ENCODE assay signal across 8 cellular contexts in genomic region chr1:206467915-206468314, GRCh38. TPM values are rescaled to one million over a fixed set of nuclear protein-coding genes. Genes with fewer than 3 reads are reported as not detected.
DNase-seq lines count a peak whose midpoint lies in the region; ATAC-seq and TF ChIP-seq lines count a peak whose summit lies in the region.

No MANE protein-coding gene starts in this region.

- no TSS peak for BruUV-seq in MCF 10A (replicated peaks; lab: Mats Ljungman, UMichigan)

- H3K9ac ChIP-seq in SU-DHL-6 (ENCODE audit: low read length): no peak overlapping the region

- H3K36me3 Mint-ChIP-seq in MCF 10A (ENCODE audit: insufficient read depth, unreplicated experiment): no peaks in the 10 kb centered on the region

- POLR2A ChIA-PET in MCF 10A (lab: Yijun Ruan, JAX): interaction anchor here (0.6 to 1.6 kb wide), 2 partner anchors 11 to 527 kb away, joined by 3 to 6 read pairs; no protein-coding TSS in a partner anchor

- H3F3A ChIP-seq in SU-DHL-6 (ENCODE audit: insufficient read depth): peaks cover 16% of the 10 kb centered on the region

- ATAC-seq in aorta (ENCODE audit: low FRiP score) (no peak), HG02870 (IDR thresholded peaks at IDR 0.05; ENCODE audit: unreplicated experiment) (no peak)

- TF ChIP-seq CTCF in MCF 10A (IDR thresholded peaks at IDR 0.05; ENCODE audit: unreplicated experiment) (no peak), breast epithelium (IDR thresholded peaks at IDR 0.05) (no peak), SU-DHL-6 (IDR thresholded peaks at IDR 0.05; ENCODE audit: insufficient read depth, low read length, poor library complexity, severe bottlenecking) (no peak), right atrium auricular region (IDR thresholded peaks at IDR 0.05) (no peak)

- CTCF ChIA-PET in MCF 10A (lab: Yijun Ruan, JAX): interaction anchor here (0.7 to 11.7 kb wide), 4 partner anchors 9 to 115 kb away, joined by 3 to 254 read pairs (median 3); no protein-coding TSS in a partner anchor

- peaks cover 0 to 9% of the 10 kb centered on the region in 2 donors for H3K4me1 ChIP-seq in breast epithelium
- H3K4me1 ChIP-seq in right atrium auricular region: peaks cover 0 to 34% of the 10 kb centered on the region in 2 donors
- no peaks in the 10 kb centered on the region for H3K4me1 ChIP-seq in aorta (ENCODE audit: control insufficient read depth in 1 of 2, insufficient read depth in 2 of 2, low read length in 2 of 2)

- no peak overlapping the region for H3K4me3 Mint-ChIP-seq in MCF 10A (ENCODE audit: unreplicated experiment)

- H3K4me3 ChIP-seq in breast epithelium (no peak overlapping the region), SU-DHL-6 (ENCODE audit: insufficient read depth, low read length, poor library complexity, severe bottlenecking) (no peak overlapping the region), right atrium auricular region (no peak overlapping the region), aorta (ENCODE audit: low read length in 2 of 2) (no peak overlapping the region)

- WGBS in aorta, 2 donors: 38 to 39% methylated on average over 9 of the region's 9 CpGs

- intact Hi-C loops in MCF 10A (cut with micrococcal nuclease): no loop called here
- intact Hi-C loops in breast epithelium (cut with DNase I; ENCODE audit: low total_unique reads): no loop called here
- intact Hi-C loops in aorta (cut with DNase I): no loop called here

- H4K20me1 ChIP-seq in SU-DHL-6 (ENCODE audit: low read depth, low read length): no peaks in the 10 kb centered on the region

- H2AFZ ChIP-seq in SU-DHL-6 (ENCODE audit: low read depth, low read length, severe bottlenecking): peak overlapping the region; percentile 5

- H3K27ac ChIP-seq in breast epithelium (no peak overlapping the region), SU-DHL-6 (ENCODE audit: low read depth, low read length) (no peak overlapping the region), right atrium auricular region (no peak overlapping the region), aorta (ENCODE audit: low read depth in 1 of 2, low read length in 2 of 2) (no peak overlapping the region)

- H3K9me3 Mint-ChIP-seq in MCF 10A (ENCODE audit: unreplicated experiment): no peaks in the 10 kb centered on the region

- peaks cover 56% of the 10 kb centered on the region for H3K4me1 Mint-ChIP-seq in MCF 10A (ENCODE audit: insufficient read depth, unreplicated experiment)

- H3K9me2 ChIP-seq in SU-DHL-6 (replicated peaks; ENCODE audit: insufficient read depth, low read length): no peaks in the 10 kb centered on the region

- H3K79me2 ChIP-seq in SU-DHL-6 (ENCODE audit: insufficient read depth, low read length): no peaks in the 10 kb centered on the region

- no peaks in the 10 kb centered on the region for H3K27me3 ChIP-seq in breast epithelium
- H3K27me3 ChIP-seq in SU-DHL-6 (ENCODE audit: low read length): no peaks in the 10 kb centered on the region
- H3K27me3 ChIP-seq in right atrium auricular region: no peaks in the 10 kb centered on the region
- no peaks in the 10 kb centered on the region for H3K27me3 ChIP-seq in aorta (ENCODE audit: control insufficient read depth in 1 of 2, insufficient read depth in 2 of 2, low read length in 1 of 2)

- peaks cover 13% of the 10 kb centered on the region for H3K27me3 Mint-ChIP-seq in MCF 10A (ENCODE audit: insufficient read depth, unreplicated experiment)

- H3K27ac Mint-ChIP-seq in MCF 10A (ENCODE audit: low read depth, unreplicated experiment): no peak overlapping the region

- no peak for TF ChIP-seq POLR2A in breast epithelium (IDR thresholded peaks at IDR 0.05)

- H3K36me3 ChIP-seq in breast epithelium: no peaks in the 10 kb centered on the region
- H3K36me3 ChIP-seq in SU-DHL-6 (ENCODE audit: low read length): no peaks in the 10 kb centered on the region
- H3K36me3 ChIP-seq in right atrium auricular region: no peaks in the 10 kb centered on the region
- no peaks in the 10 kb centered on the region for H3K36me3 ChIP-seq in aorta (ENCODE audit: control insufficient read depth in 1 of 2, insufficient read depth in 2 of 2, low read length in 1 of 2)

- DNase-seq in MCF 10A (ENCODE audit: unreplicated experiment) (peak; percentile 56), breast epithelium (ENCODE audit: low spot score in 2 of 2) (no peak), right atrium auricular region (ENCODE audit: low spot score) (peak; percentile 68), aorta (peak; percentile 82 to 86), iPS-NIHi7 (ENCODE audit: extremely low spot score) (no peak), LoVo (ENCODE audit: low spot score) (no peak)

- H3K4me2 ChIP-seq in SU-DHL-6 (ENCODE audit: low read depth, low read length, poor library complexity, severe bottlenecking): peak overlapping the region; percentile 1

- H3K9me3 ChIP-seq in breast epithelium (no peaks in the 10 kb centered on the region), SU-DHL-6 (ENCODE audit: insufficient read depth, low read length) (no peaks in the 10 kb centered on the region), right atrium auricular region (no peaks in the 10 kb centered on the region), aorta (ENCODE audit: control insufficient read depth, low read length) (no peaks in the 10 kb centered on the region)

RNA-seq across cellular contexts. Expression of gene IKBKE, which starts 2.4 kb away (rescaled TPM):
- total RNA-seq in MCF 10A (2022): 7.1 and 12.1 TPM in 2 replicates
- 1 to 10 TPM; 4.4 to 4.9 (median 4.8) TPM for total RNA-seq in breast epithelium
- total RNA-seq in right atrium auricular region: 1 to 10 TPM; 1.3 to 3.2 TPM
- 10 to 100 TPM in 1 of 2 donors, 1 to 10 TPM in 1; 5.9 to 10.3 TPM for total RNA-seq in aorta
- polyA plus RNA-seq in aorta: 1 to 10 TPM; 4.3 to 4.5 TPM

RNA-seq across cellular contexts. Expression of gene RASSF5, which starts 39.4 kb away (rescaled TPM):
- total RNA-seq in MCF 10A (2022): 8.3 and 9.6 TPM in 2 replicates
- total RNA-seq in breast epithelium: 10 to 100 TPM; 11.0 to 17.0 (median 11.1) TPM
- 10 to 100 TPM in 1 of 2 donors, 1 to 10 TPM in 1; 9.9 to 17.5 TPM for total RNA-seq in right atrium auricular region
- total RNA-seq in aorta: 10 to 100 TPM; 14.8 to 18.2 TPM
- 1 to 10 TPM; 2.1 to 5.1 TPM for polyA plus RNA-seq in aorta

Comparison
In these comparisons a context has a peak if more than half of its experiments do, and no peak if none do; other contexts are left out.
1. DNase-seq: peak in MCF 10A (single experiment), right atrium auricular region (single experiment) and aorta (2 of 2); none in breast epithelium (0 of 2), iPS-NIHi7 (single experiment) and LoVo (single experiment).